Comparison of ENCODE assay signal across 2 cellular contexts in genomic region chr1:247370786-247371732, GRCh38.
TF ChIP-seq lines count a peak whose summit lies in the region.

No MANE protein-coding gene starts in this region.

TF ChIP-seq in K562, 482 proteins besides CTCF, POLR2A, EP300 and RAD21 (continues in another document):
- TF ChIP-seq ZNF668 (CRISPR knock-in tag; IDR thresholded peaks at IDR 0.05) (no peak), HNRNPH1 (optimal IDR thresholded peaks at IDR 0.05; ENCODE audit: low read depth, low read length) (no peak), KAT8 (IDR thresholded peaks at IDR 0.05; ENCODE audit: low read depth) (no peak), VEZF1 (CRISPR knock-in tag; IDR thresholded peaks at IDR 0.05) (peak; percentile 63), ZNF282 (CRISPR knock-in tag; IDR thresholded peaks at IDR 0.05) (no peak), PML (IDR thresholded peaks at IDR 0.05; ENCODE audit: low read length) (no peak), HCFC1 (IDR thresholded peaks at IDR 0.05; ENCODE audit: low read depth, low read length) (no peak), FOXM1 (IDR thresholded peaks at IDR 0.05; ENCODE audit: low read depth) (no peak), FOXM1 (CRISPR knock-in tag; IDR thresholded peaks at IDR 0.05; ENCODE audit: low read depth) (no peak), FOSL1 (tag; conservative IDR thresholded peaks at IDR 0.05) (no peak), TAF1 (IDR thresholded peaks at IDR 0.05; ENCODE audit: control insufficient read depth, extremely low read depth, insufficient read depth, low read length, severe bottlenecking) (no peak), PTTG1 (tag; IDR thresholded peaks at IDR 0.05; ENCODE audit: low read depth) (no peak), SRSF3 (IDR thresholded peaks at IDR 0.05; ENCODE audit: insufficient read depth, low read length) (no peak), ZNF3 (CRISPR knock-in tag; IDR thresholded peaks at IDR 0.05) (no peak), NCOA4 (IDR thresholded peaks at IDR 0.05; ENCODE audit: partially characterized antibody) (no peak), HMGN3 (IDR thresholded peaks at IDR 0.05; ENCODE audit: borderline replicate concordance, extremely low read depth, insufficient read length, low read depth, low read length) (no peak), NFRKB (IDR thresholded peaks at IDR 0.05; ENCODE audit: low read depth) (no peak), RB1 (IDR thresholded peaks at IDR 0.05; ENCODE audit: low read depth) (no peak), ARNT (IDR thresholded peaks at IDR 0.05) (peak in 1 of 2 experiments; percentile 19; a peak in 1 of 4 replicates), TSHZ1 (CRISPR knock-in tag; IDR thresholded peaks at IDR 0.05) (no peak), NFIC (IDR thresholded peaks at IDR 0.05) (peak; percentile 91), PRMT5 (CRISPR knock-in tag; IDR thresholded peaks at IDR 0.05) (no peak), RBM17 (IDR thresholded peaks at IDR 0.05; ENCODE audit: borderline replicate concordance, low read depth, low read length) (no peak), ZNF133 (CRISPR knock-in tag; IDR thresholded peaks at IDR 0.05) (no peak)

TF ChIP-seq in HepG2, 621 proteins besides CTCF, POLR2A, EP300 and RAD21:
- TF ChIP-seq SMARCC2 (IDR thresholded peaks at IDR 0.05): no peak
- TF ChIP-seq GZF1 (CRISPR knock-in tag; IDR thresholded peaks at IDR 0.05): peak; percentile 98
